23 cellular contexts compared by ENCODE assay signal in the genomic region with DNA sequence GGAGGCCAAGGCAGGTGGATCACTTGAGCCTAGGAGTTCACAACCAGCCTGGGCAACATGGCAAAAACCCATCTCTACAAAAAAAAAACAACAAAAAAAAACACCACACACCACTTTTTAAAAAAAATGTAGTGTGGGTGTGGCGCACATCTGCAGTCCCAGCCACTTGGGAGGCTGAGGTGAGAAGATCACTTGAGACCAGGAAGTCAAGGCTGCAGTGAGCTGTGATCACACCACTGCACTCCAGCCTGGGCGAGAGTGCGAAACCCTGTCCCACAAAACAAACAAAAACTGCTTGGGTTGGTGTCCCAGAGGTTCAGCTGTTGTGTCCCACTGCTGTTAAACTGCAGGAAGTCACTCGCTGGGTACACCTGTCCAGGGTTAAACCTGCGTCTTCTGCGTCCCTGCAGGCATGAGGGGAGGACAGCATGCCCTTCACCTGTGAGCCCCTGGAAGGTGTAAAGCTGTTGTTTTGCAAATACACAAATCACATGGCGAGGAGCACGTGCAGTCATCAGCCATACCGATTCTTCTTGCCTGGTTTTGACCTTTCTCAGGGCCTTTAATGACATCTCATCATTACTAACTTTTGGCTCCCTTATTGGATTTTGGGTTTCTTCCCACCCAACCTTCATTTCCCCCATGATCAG.
"Had no signal": no experiment of that assay in that cellular context is flagged by ENCODE, and none has a peak within 500 bp of the region (broad histone marks: within the 10 kb centered on the region; RNA-seq: fewer than 3 reads in every experiment).

No MANE protein-coding gene starts in this region.

- H3K27me3 Mint-ChIP-seq: activated T-cell treated with anti-CD3 and anti-CD28 coated beads, Interleukin-2, amount 50 U/mL, for 24 hours; activated T-helper 17 cell treated with anti-CD3 and anti-CD28 coated beads, Interleukin-2, amount 50 U/mL, for 72 hours; memory B cell had no signal

- H3K4me1 ChIP-seq: colonic mucosa, esophagus squamous epithelium, gastroesophageal sphincter, heart left ventricle, upper lobe of left lung had no signal

- H3K27ac Mint-ChIP-seq: activated naive CD4-positive, alpha-beta T cell treated with anti-CD3 and anti-CD28 coated beads, Interleukin-2, amount 50 U/mL, for 72 hours; activated T-cell treated with anti-CD3 and anti-CD28 coated beads, Interleukin-2, amount 50 U/mL, for 24 hours; activated T-helper 17 cell treated with anti-CD3 and anti-CD28 coated beads, Interleukin-2, amount 50 U/mL, for 72 hours; memory B cell; T-helper 1 cell treated with Interleukin-12 subunit alpha and Interleukin-12 subunit beta and Interleukin-4 antibody, amounts not matched to agents 30 μg/mL and 1 μg/mL, for 36 hours; WTC11 had no signal

- H3K36me3 ChIP-seq: brain microvascular endothelial cell, colonic mucosa, esophagus squamous epithelium, gastroesophageal sphincter, heart left ventricle, upper lobe of left lung had no signal

- FAIRE-seq: small intestine had no signal

- H3K9me3 ChIP-seq: colonic mucosa, esophagus squamous epithelium, gastroesophageal sphincter, heart left ventricle, upper lobe of left lung had no signal

- H3K36me3 Mint-ChIP-seq: activated naive CD4-positive, alpha-beta T cell treated with anti-CD3 and anti-CD28 coated beads, Interleukin-2, amount 50 U/mL, for 72 hours; memory B cell; WTC11 had no signal

- H3K27ac ChIP-seq: brain microvascular endothelial cell, colonic mucosa, dorsolateral prefrontal cortex, esophagus squamous epithelium, gastroesophageal sphincter, heart left ventricle, upper lobe of left lung had no signal

- H3K4me1 Mint-ChIP-seq: activated T-helper 17 cell treated with anti-CD3 and anti-CD28 coated beads, Interleukin-2, amount 50 U/mL, for 72 hours; neural crest cell had no signal

- H3K27me3 ChIP-seq: brain microvascular endothelial cell, colonic mucosa, upper lobe of left lung had no signal

- H3K4me3 Mint-ChIP-seq: activated T-cell treated with anti-CD3 and anti-CD28 coated beads, Interleukin-2, amount 50 U/mL, for 24 hours; activated T-helper 17 cell treated with anti-CD3 and anti-CD28 coated beads, Interleukin-2, amount 50 U/mL, for 72 hours; memory B cell; neural crest cell; T-helper 1 cell treated with Interleukin-12 subunit alpha and Interleukin-12 subunit beta and Interleukin-4 antibody, amounts not matched to agents 30 μg/mL and 1 μg/mL, for 36 hours; WTC11 had no signal

- DNase-seq: activated CD8-positive, alpha-beta memory T cell treated with anti-CD3 and anti-CD28 coated beads for 24 hours; activated CD8-positive, alpha-beta memory T cell treated with anti-CD3 and anti-CD28 coated beads, Interleukin-2, amount 50 U/mL, for 4 hours; activated T-cell treated with anti-CD3 and anti-CD28 coated beads, Interleukin-2, amount 50 U/mL, for 24 hours; brain microvascular endothelial cell; central memory CD4-positive, alpha-beta T cell; colonic mucosa; esophagus squamous epithelium; heart left ventricle; islet precursor cell; left colon; small intestine; stimulated activated CD4-positive, alpha-beta T cell treated with anti-CD3 and anti-CD28 coated beads, Interleukin-15, amount 100 ng/mL, for 24 hours; stimulated activated naive CD8-positive, alpha-beta T cell treated with anti-CD3 and anti-CD28 coated beads, Interleukin-15, Interleukin-2, amounts not matched to agents 100 U/mL and 50 U/mL, for 24 hours; T1000; upper lobe of left lung had no signal

- H3K4me3 ChIP-seq: colonic mucosa, dorsolateral prefrontal cortex, esophagus squamous epithelium, gastroesophageal sphincter, heart left ventricle, upper lobe of left lung had no signal

- H3K9me3 Mint-ChIP-seq: activated naive CD4-positive, alpha-beta T cell treated with anti-CD3 and anti-CD28 coated beads, Interleukin-2, amount 50 U/mL, for 72 hours; activated T-cell treated with anti-CD3 and anti-CD28 coated beads, Interleukin-2, amount 50 U/mL, for 24 hours; activated T-helper 17 cell treated with anti-CD3 and anti-CD28 coated beads, Interleukin-2, amount 50 U/mL, for 72 hours; memory B cell; neural crest cell; T-helper 1 cell treated with Interleukin-12 subunit alpha and Interleukin-12 subunit beta and Interleukin-4 antibody, amounts not matched to agents 30 μg/mL and 1 μg/mL, for 36 hours; WTC11 had no signal
